ENCODE assay signal across 1 cellular context in the genomic region with DNA sequence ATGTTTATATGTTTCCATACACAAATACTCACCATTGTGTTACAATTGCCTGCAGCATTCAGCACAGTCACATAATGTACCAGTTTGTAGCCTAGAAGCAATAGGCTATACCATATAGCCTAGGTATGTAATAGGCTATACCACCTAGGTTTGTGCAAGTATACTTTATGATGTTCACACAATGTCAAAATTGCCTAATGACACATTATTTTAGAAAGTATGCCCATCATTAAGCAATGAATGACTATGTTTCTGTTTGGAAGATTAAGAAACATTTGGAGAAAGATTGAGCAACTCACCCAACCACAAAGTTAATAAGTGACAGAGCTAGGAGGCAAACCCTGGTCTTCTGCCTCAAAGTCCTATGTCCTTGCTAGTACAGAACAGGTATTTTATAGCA.
A peak's percentile ranks its signal among the peaks of the same experiment; 100 is the strongest.
TF ChIP-seq lines count a peak whose summit lies in the region.

No MANE protein-coding gene starts in this region.

TF ChIP-seq in HepG2, 621 proteins besides CTCF, POLR2A, EP300 and RAD21 (continued from another document and continues in another):
- TF ChIP-seq ZBTB7B (CRISPR knock-in tag; IDR thresholded peaks at IDR 0.05) (no peak), BATF2 (CRISPR knock-in tag; IDR thresholded peaks at IDR 0.05) (no peak), KDM5B (CRISPR knock-in tag; IDR thresholded peaks at IDR 0.05; ENCODE audit: borderline replicate concordance) (no peak), REL (CRISPR knock-in tag; conservative IDR thresholded peaks at IDR 0.05) (no peak), ZNF382 (CRISPR knock-in tag; IDR thresholded peaks at IDR 0.05; ENCODE audit: borderline replicate concordance) (no peak), TAF15 (IDR thresholded peaks at IDR 0.05; ENCODE audit: low read depth, low read length, poor library complexity, severe bottlenecking) (no peak), ZNF768 (CRISPR knock-in tag; IDR thresholded peaks at IDR 0.05) (no peak), ZNF136 (CRISPR knock-in tag; IDR thresholded peaks at IDR 0.05; ENCODE audit: low read depth) (no peak), ZNF350 (CRISPR knock-in tag; IDR thresholded peaks at IDR 0.05; ENCODE audit: borderline replicate concordance, low read depth) (no peak), ZNF670 (CRISPR knock-in tag; IDR thresholded peaks at IDR 0.05; ENCODE audit: borderline replicate concordance) (no peak), GLI4 (CRISPR knock-in tag; IDR thresholded peaks at IDR 0.05; ENCODE audit: borderline replicate concordance) (no peak), HDAC2 (CRISPR knock-in tag; IDR thresholded peaks at IDR 0.05) (no peak), PLSCR1 (CRISPR knock-in tag; IDR thresholded peaks at IDR 0.05; ENCODE audit: borderline replicate concordance) (no peak), AKAP8 (CRISPR knock-in tag; IDR thresholded peaks at IDR 0.05) (no peak), ADNP (CRISPR knock-in tag; IDR thresholded peaks at IDR 0.05) (no peak), PAXIP1 (CRISPR knock-in tag; conservative IDR thresholded peaks at IDR 0.05) (peak; percentile 66), KDM3A (CRISPR knock-in tag; IDR thresholded peaks at IDR 0.05; ENCODE audit: low read depth) (no peak), ATF4 (CRISPR knock-in tag; IDR thresholded peaks at IDR 0.05) (0 out of 4 replicates have a peak, but pooled peaks of 1 of the 2 experiments have one; percentile 51), ZNF615 (CRISPR knock-in tag; IDR thresholded peaks at IDR 0.05; ENCODE audit: borderline replicate concordance) (no peak), SMAD9 (CRISPR knock-in tag; IDR thresholded peaks at IDR 0.05) (no peak), SP1 (IDR thresholded peaks at IDR 0.05) (no peak), SP1 (CRISPR knock-in tag; IDR thresholded peaks at IDR 0.05) (no peak), ZNF782 (CRISPR knock-in tag; IDR thresholded peaks at IDR 0.05; ENCODE audit: borderline replicate concordance) (no peak), FOXO4 (CRISPR knock-in tag; conservative IDR thresholded peaks at IDR 0.05) (no peak), HOXD1 (CRISPR knock-in tag; IDR thresholded peaks at IDR 0.05) (no peak), CREB1 (IDR thresholded peaks at IDR 0.05) (no peak), CREB1 (CRISPR knock-in tag; IDR thresholded peaks at IDR 0.05) (peak; percentile 47), ZNF616 (CRISPR knock-in tag; IDR thresholded peaks at IDR 0.05; ENCODE audit: low read depth) (no peak), ZNF891 (CRISPR knock-in tag; IDR thresholded peaks at IDR 0.05) (no peak), NKX3-1 (CRISPR knock-in tag; IDR thresholded peaks at IDR 0.05) (no peak), ZFYVE20 (CRISPR knock-in tag; IDR thresholded peaks at IDR 0.05; ENCODE audit: borderline replicate concordance, low read depth) (no peak), ZNF496 (CRISPR knock-in tag; IDR thresholded peaks at IDR 0.05; ENCODE audit: insufficient replicate concordance) (no peak), FOXM1 (CRISPR knock-in tag; IDR thresholded peaks at IDR 0.05) (no peak), ZNF383 (CRISPR knock-in tag; IDR thresholded peaks at IDR 0.05; ENCODE audit: borderline replicate concordance) (no peak), CHCHD3 (CRISPR knock-in tag; IDR thresholded peaks at IDR 0.05) (no peak), ZNF282 (IDR thresholded peaks at IDR 0.05; ENCODE audit: partially characterized antibody) (no peak), SATB2 (CRISPR knock-in tag; IDR thresholded peaks at IDR 0.05) (no peak), SIN3B (IDR thresholded peaks at IDR 0.05; ENCODE audit: low read length) (no peak), ISX (CRISPR knock-in tag; conservative IDR thresholded peaks at IDR 0.05) (no peak), FOXA3 (CRISPR knock-in tag; IDR thresholded peaks at IDR 0.05) (peak; percentile 47; the same call in 1 of the 2 replicates), ZFAT (CRISPR knock-in tag; conservative IDR thresholded peaks at IDR 0.05) (no peak), KLF15 (CRISPR knock-in tag; IDR thresholded peaks at IDR 0.05; ENCODE audit: borderline replicate concordance) (no peak), ZFP36L2 (CRISPR knock-in tag; IDR thresholded peaks at IDR 0.05) (no peak)
- TF ChIP-seq, protein P1, sequence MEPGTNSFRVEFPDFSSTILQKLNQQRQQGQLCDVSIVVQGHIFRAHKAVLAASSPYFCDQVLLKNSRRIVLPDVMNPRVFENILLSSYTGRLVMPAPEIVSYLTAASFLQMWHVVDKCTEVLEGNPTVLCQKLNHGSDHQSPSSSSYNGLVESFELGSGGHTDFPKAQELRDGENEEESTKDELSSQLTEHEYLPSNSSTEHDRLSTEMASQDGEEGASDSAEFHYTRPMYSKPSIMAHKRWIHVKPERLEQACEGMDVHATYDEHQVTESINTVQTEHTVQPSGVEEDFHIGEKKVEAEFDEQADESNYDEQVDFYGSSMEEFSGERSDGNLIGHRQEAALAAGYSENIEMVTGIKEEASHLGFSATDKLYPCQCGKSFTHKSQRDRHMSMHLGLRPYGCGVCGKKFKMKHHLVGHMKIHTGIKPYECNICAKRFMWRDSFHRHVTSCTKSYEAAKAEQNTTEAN (CRISPR knock-in tag; conservative IDR thresholded peaks at IDR 0.05): no peak
- TF ChIP-seq, protein P2, sequence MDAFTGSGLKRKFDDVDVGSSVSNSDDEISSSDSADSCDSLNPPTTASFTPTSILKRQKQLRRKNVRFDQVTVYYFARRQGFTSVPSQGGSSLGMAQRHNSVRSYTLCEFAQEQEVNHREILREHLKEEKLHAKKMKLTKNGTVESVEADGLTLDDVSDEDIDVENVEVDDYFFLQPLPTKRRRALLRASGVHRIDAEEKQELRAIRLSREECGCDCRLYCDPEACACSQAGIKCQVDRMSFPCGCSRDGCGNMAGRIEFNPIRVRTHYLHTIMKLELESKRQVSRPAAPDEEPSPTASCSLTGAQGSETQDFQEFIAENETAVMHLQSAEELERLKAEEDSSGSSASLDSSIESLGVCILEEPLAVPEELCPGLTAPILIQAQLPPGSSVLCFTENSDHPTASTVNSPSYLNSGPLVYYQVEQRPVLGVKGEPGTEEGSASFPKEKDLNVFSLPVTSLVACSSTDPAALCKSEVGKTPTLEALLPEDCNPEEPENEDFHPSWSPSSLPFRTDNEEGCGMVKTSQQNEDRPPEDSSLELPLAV (CRISPR knock-in tag; conservative IDR thresholded peaks at IDR 0.05; ENCODE audit: low read depth): no peak
- TF ChIP-seq, protein P3, sequence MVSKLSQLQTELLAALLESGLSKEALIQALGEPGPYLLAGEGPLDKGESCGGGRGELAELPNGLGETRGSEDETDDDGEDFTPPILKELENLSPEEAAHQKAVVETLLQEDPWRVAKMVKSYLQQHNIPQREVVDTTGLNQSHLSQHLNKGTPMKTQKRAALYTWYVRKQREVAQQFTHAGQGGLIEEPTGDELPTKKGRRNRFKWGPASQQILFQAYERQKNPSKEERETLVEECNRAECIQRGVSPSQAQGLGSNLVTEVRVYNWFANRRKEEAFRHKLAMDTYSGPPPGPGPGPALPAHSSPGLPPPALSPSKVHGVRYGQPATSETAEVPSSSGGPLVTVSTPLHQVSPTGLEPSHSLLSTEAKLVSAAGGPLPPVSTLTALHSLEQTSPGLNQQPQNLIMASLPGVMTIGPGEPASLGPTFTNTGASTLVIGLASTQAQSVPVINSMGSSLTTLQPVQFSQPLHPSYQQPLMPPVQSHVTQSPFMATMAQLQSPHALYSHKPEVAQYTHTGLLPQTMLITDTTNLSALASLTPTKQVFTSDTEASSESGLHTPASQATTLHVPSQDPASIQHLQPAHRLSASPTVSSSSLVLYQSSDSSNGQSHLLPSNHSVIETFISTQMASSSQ (IDR thresholded peaks at IDR 0.05; ENCODE audit: low read depth): peak; percentile 94
- TF ChIP-seq, protein P3 (CRISPR knock-in tag; IDR thresholded peaks at IDR 0.05; ENCODE audit: borderline replicate concordance): peak; percentile 94
- TF ChIP-seq, protein P4, sequence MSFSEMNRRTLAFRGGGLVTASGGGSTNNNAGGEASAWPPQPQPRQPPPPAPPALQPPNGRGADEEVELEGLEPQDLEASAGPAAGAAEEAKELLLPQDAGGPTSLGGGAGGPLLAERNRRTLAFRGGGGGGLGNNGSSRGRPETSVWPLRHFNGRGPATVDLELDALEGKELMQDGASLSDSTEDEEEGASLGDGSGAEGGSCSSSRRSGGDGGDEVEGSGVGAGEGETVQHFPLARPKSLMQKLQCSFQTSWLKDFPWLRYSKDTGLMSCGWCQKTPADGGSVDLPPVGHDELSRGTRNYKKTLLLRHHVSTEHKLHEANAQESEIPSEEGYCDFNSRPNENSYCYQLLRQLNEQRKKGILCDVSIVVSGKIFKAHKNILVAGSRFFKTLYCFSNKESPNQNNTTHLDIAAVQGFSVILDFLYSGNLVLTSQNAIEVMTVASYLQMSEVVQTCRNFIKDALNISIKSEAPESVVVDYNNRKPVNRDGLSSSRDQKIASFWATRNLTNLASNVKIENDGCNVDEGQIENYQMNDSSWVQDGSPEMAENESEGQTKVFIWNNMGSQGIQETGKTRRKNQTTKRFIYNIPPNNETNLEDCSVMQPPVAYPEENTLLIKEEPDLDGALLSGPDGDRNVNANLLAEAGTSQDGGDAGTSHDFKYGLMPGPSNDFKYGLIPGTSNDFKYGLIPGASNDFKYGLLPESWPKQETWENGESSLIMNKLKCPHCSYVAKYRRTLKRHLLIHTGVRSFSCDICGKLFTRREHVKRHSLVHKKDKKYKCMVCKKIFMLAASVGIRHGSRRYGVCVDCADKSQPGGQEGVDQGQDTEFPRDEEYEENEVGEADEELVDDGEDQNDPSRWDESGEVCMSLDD (CRISPR knock-in tag; IDR thresholded peaks at IDR 0.05; ENCODE audit: borderline replicate concordance): no peak
